8 cellular contexts compared by ENCODE assay signal in genomic region chr11:112024178-112024777, GRCh38. TPM values are rescaled to one million over a fixed set of nuclear protein-coding genes. Genes with fewer than 3 reads are reported as not detected.
DNase-seq lines count a peak whose midpoint lies in the region; ATAC-seq and TF ChIP-seq lines count a peak whose summit lies in the region.

No MANE protein-coding gene starts in this region.

- H2AFZ ChIP-seq in OCI-LY3 (ENCODE audit: low read depth, low read length) = peak overlapping the region; percentile 12; the same call in 1 of the 2 replicates

- TF ChIP-seq CTCF in OCI-LY3 (IDR thresholded peaks at IDR 0.05; ENCODE audit: low read depth, low read length) (no peak), colonic mucosa (IDR thresholded peaks at IDR 0.05) (no peak), foreskin keratinocyte (conservative IDR thresholded peaks at IDR 0.05) (no peak)

- H4K20me1 ChIP-seq in OCI-LY3 (ENCODE audit: insufficient read depth, low read length) = no peaks in the 10 kb centered on the region

- H3K36me3 ChIP-seq in OCI-LY3 (replicated peaks; ENCODE audit: low read depth, low read length) = peaks cover 45% of the 10 kb centered on the region
- H3K36me3 ChIP-seq in colonic mucosa = no peaks in the 10 kb centered on the region

- peaks cover 26% of the 10 kb centered on the region for H3K79me2 ChIP-seq in OCI-LY3 (ENCODE audit: low read length)

- no peaks in the 10 kb centered on the region for H3K9me3 ChIP-seq in OCI-LY3 (ENCODE audit: insufficient read depth, low read length)
- H3K9me3 ChIP-seq in colonic mucosa = no peaks in the 10 kb centered on the region
- H3K9me3 ChIP-seq in mononuclear cell (ENCODE audit: low read depth, low read length) = no peaks in the 10 kb centered on the region

- ATAC-seq in HG02642 (IDR thresholded peaks at IDR 0.05; ENCODE audit: poor library complexity, unreplicated experiment) = peak; percentile 31
- ATAC-seq in foreskin keratinocyte = no peak

- H3K4me3 ChIP-seq in OCI-LY3 (ENCODE audit: low read length) (peak overlapping the region; percentile 98), colonic mucosa (peak overlapping the region; percentile 85), mononuclear cell (ENCODE audit: low read length) (peak overlapping the region; percentile 67)

- H3K4me2 ChIP-seq in OCI-LY3 (ENCODE audit: low read length) = peak overlapping the region; percentile 95

- H3K27me3 ChIP-seq in OCI-LY3 (ENCODE audit: low read depth, low read length) (no peaks in the 10 kb centered on the region), colonic mucosa (no peaks in the 10 kb centered on the region), mononuclear cell (ENCODE audit: insufficient read depth, low read length) (no peaks in the 10 kb centered on the region), foreskin keratinocyte (no peaks in the 10 kb centered on the region)

- H3K27ac ChIP-seq in OCI-LY3 (ENCODE audit: low read length) (peak overlapping the region; percentile 98), colonic mucosa (peak overlapping the region; percentile 75), foreskin keratinocyte (no peak overlapping the region)

- H3K4me1 ChIP-seq in OCI-LY3 (ENCODE audit: low read length) (peaks cover 27% of the 10 kb centered on the region), colonic mucosa (no peaks in the 10 kb centered on the region), mononuclear cell (ENCODE audit: insufficient read depth, low read length) (peaks cover 13% of the 10 kb centered on the region), foreskin keratinocyte (no peaks in the 10 kb centered on the region)

- DNase-seq in NCI-H524 (lab: John Stamatoyannopoulos, UW) (peak; percentile 24 to 55), NCI-H524 treated with DMSO at 0.1 percent for 48 hours (lab: John Stamatoyannopoulos, UW) (no peak), colonic mucosa (no peak), foreskin keratinocyte (no peak), NCI-H128 (lab: John Stamatoyannopoulos, UW; ENCODE audit: unreplicated experiment) (no peak)

- intact Hi-C loops in colonic mucosa (cut with DNase I) = no loop called here

- peak overlapping the region; percentile 80 for H3K9ac ChIP-seq in OCI-LY3 (ENCODE audit: low read length)
- H3K9ac ChIP-seq in colonic mucosa (ENCODE audit: low read depth in 2 of 2, low read length in 2 of 2) = peak overlapping the region; percentile 92 to 98

RNA-seq across cellular contexts. Expression of gene DLAT, which starts 0.9 kb away (rescaled TPM):
- total RNA-seq in colonic mucosa (10 to 100 TPM; 67.3 to 73.4 TPM), mononuclear cell (15.1 TPM), foreskin keratinocyte (48.4 and 50.7 TPM in 2 replicates)
- polyA plus RNA-seq in foreskin keratinocyte = 13.9 and 17.4 TPM in 2 replicates

RNA-seq across cellular contexts. Expression of gene PIH1D2, which starts 49.5 kb away (rescaled TPM):
- total RNA-seq in colonic mucosa (1 to 10 TPM in 1 of 2 donors, under 1 TPM in 1; 0.82 to 1.0 TPM), mononuclear cell (not detected), foreskin keratinocyte (1.8 and 2.4 TPM in 2 replicates)
- polyA plus RNA-seq in foreskin keratinocyte = 1.0 and 1.3 TPM in 2 replicates

RNA-seq across cellular contexts. Expression of gene NKAPD1, which starts 49.8 kb away (rescaled TPM):
- total RNA-seq in colonic mucosa (10 to 100 TPM; 12.5 to 12.8 TPM), mononuclear cell (20.7 TPM), foreskin keratinocyte (18.9 and 19.0 TPM in 2 replicates)
- 8.7 and 9.8 TPM in 2 replicates for polyA plus RNA-seq in foreskin keratinocyte

Comparison
In these comparisons a context has a peak if more than half of its experiments do, and no peak if none do; other contexts are left out.
1. DNase-seq: peak in NCI-H524 (2 of 2); none in NCI-H524 treated with DMSO at 0.1 percent for 48 hours (single experiment), colonic mucosa (single experiment), foreskin keratinocyte (0 of 2) and NCI-H128 (single experiment).
2. Peak in every context shown above with its lines, with median percentiles within 50 percentile points of each other: H3K4me3 ChIP-seq.